In the genomic region with DNA sequence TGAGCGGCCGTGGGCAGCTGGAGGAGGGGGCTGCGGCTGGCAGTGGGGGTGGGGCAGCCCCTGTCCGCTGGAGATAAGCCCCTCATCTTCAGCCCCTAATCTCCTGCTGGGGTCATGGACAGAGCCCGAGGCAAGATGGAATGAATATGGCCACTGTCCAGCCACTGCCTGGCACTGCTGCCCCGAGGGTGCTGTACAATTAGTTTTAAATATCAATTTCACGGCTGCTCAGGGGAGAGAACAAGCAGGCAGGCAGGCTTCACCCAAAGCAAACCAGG, we compare ENCODE assay signal across 29 cellular contexts.
"Had no signal": no experiment of that assay in that cellular context is flagged by ENCODE, and none has a peak within 500 bp of the region (broad histone marks: within the 10 kb centered on the region; RNA-seq: fewer than 3 reads in every experiment).

No MANE protein-coding gene starts in this region.

- H3K36me3 Mint-ChIP-seq: activated naive CD8-positive, alpha-beta T cell treated with anti-CD3 and anti-CD28 coated beads for 36 hours; IgD-negative memory B cell had no signal

- ATAC-seq: activated CD8-positive, alpha-beta T cell treated with anti-CD3 and anti-CD28 coated beads for 36 hours; activated T-cell treated with anti-CD3 and anti-CD28 coated beads, Interleukin-2, amount 50 U/mL, for 72 hours; activated T-helper 17 cell treated with anti-CD3 and anti-CD28 coated beads, Interleukin-2, amount 50 U/mL, for 72 hours; PC-3 had no signal

- DNase-seq: activated CD4-positive, alpha-beta T cell treated with anti-CD3 and anti-CD28 coated beads for 1 hour; activated CD4-positive, alpha-beta T cell treated with anti-CD3 and anti-CD28 coated beads for 48 hours; activated CD4-positive, alpha-beta T cell treated with anti-CD3 and anti-CD28 coated beads, Interleukin-2, amount 50 U/mL, for 4 hours; activated CD4-positive, CD25-positive, alpha-beta regulatory T cell; activated CD8-positive, alpha-beta T cell treated with anti-CD3 and anti-CD28 coated beads for 36 hours; activated naive CD4-positive, alpha-beta T cell; activated naive CD8-positive, alpha-beta T cell treated with anti-CD3 and anti-CD28 coated beads for 36 hours; activated T-cell treated with anti-CD3 and anti-CD28 coated beads, Interleukin-2, amount 50 U/mL, for 72 hours; amniotic stem cell; brain microvascular endothelial cell; Karpas-422; KBM-7; NCI-H1105 treated with DMSO at 0.1 percent for 48 hours; NCI-H1436; NCI-H1694; NCI-H1930; NCI-H2081 treated with DMSO at 0.1 percent for 48 hours; NCI-H226; NCI-H446 treated with DMSO at 0.1 percent for 48 hours; NCI-H524; NCI-H69; NCI-H82; NK-92 treated with Interleukin-12 subunit alpha and Interleukin-12 subunit beta, amount 100 ng/mL, for 24 hours; RPMI8226; SW 1271; T1000 had no signal

- H3K4me3 Mint-ChIP-seq: activated CD8-positive, alpha-beta T cell treated with anti-CD3 and anti-CD28 coated beads for 36 hours; activated naive CD8-positive, alpha-beta T cell treated with anti-CD3 and anti-CD28 coated beads for 36 hours; activated T-cell treated with anti-CD3 and anti-CD28 coated beads, Interleukin-2, amount 50 U/mL, for 72 hours; activated T-helper 17 cell treated with anti-CD3 and anti-CD28 coated beads, Interleukin-2, amount 50 U/mL, for 72 hours; IgD-negative memory B cell had no signal

- H3K4me1 Mint-ChIP-seq: activated naive CD8-positive, alpha-beta T cell treated with anti-CD3 and anti-CD28 coated beads for 36 hours; activated T-helper 17 cell treated with anti-CD3 and anti-CD28 coated beads, Interleukin-2, amount 50 U/mL, for 72 hours; IgD-negative memory B cell had no signal

- H3K27ac Mint-ChIP-seq: activated CD8-positive, alpha-beta T cell treated with anti-CD3 and anti-CD28 coated beads for 36 hours; activated naive CD8-positive, alpha-beta T cell treated with anti-CD3 and anti-CD28 coated beads for 36 hours; activated T-cell treated with anti-CD3 and anti-CD28 coated beads, Interleukin-2, amount 50 U/mL, for 72 hours; activated T-helper 17 cell treated with anti-CD3 and anti-CD28 coated beads, Interleukin-2, amount 50 U/mL, for 72 hours; IgD-negative memory B cell had no signal
